In genomic region chr1:160342520-160342919, GRCh38 we compare ENCODE assay signal across 8 cellular contexts. TPM values are rescaled to one million over a fixed set of nuclear protein-coding genes. Genes with fewer than 3 reads are reported as not detected.
DNase-seq lines count a peak whose midpoint lies in the region; ATAC-seq and TF ChIP-seq lines count a peak whose summit lies in the region.

No MANE protein-coding gene starts in this region.

- CTCF ChIA-PET in Panc1 (lab: Charles Lee) = no interaction called here
- CTCF ChIA-PET in naive thymus-derived CD4-positive, alpha-beta T cell (lab: Charles Lee) = no interaction called here

- H3K9me3 ChIP-seq in Panc1 (ENCODE audit: control insufficient read depth, insufficient read depth, low read depth, low read length) = no peaks in the 10 kb centered on the region
- H3K9me3 ChIP-seq in endodermal cell (ENCODE audit: control insufficient read depth, low read length) = no peaks in the 10 kb centered on the region
- no peaks in the 10 kb centered on the region for H3K9me3 ChIP-seq in naive thymus-derived CD4-positive, alpha-beta T cell (ENCODE audit: control insufficient read depth in 2 of 3, low read length in 3 of 3)

- H3K27me3 Mint-ChIP-seq in endodermal cell (ENCODE audit: insufficient read depth) = no peaks in the 10 kb centered on the region
- H3K27me3 Mint-ChIP-seq in naive thymus-derived CD4-positive, alpha-beta T cell = no peaks in the 10 kb centered on the region

- intact Hi-C loops in Panc1 (cut with micrococcal nuclease; ENCODE audit: unreplicated experiment) = no loop called here
- intact Hi-C loops in naive thymus-derived CD4-positive, alpha-beta T cell (cut with micrococcal nuclease) = loop anchor here (2.0 to 10.0 kb wide), 7 partner anchors 200 to 792 kb away; partner anchors contain the start of genes IGSF8 (in 2 of the 2), DEDD (in 1 of the 2), NIT1 (in 1 of the 2) and PFDN2 (in 1 of the 2)

- H3K4me3 ChIP-seq in Panc1 (ENCODE audit: low read depth in 2 of 2, low read length in 2 of 2) = peak overlapping the region; percentile 72 to 92
- peak overlapping the region; percentile 98 for H3K4me3 ChIP-seq in endodermal cell (ENCODE audit: low read length)
- H3K4me3 ChIP-seq in naive thymus-derived CD4-positive, alpha-beta T cell (ENCODE audit: low read length) = peak overlapping the region; percentile 87

- 3 to 6% methylated on average over 2 to 7 of the region's 7 CpGs for WGBS in endodermal cell (ENCODE audit: insufficient coverage in 1 of 2, insufficient read length in 1 of 2), 2 experiments

- H3K9me3 Mint-ChIP-seq in endodermal cell = no peaks in the 10 kb centered on the region
- H3K9me3 Mint-ChIP-seq in naive thymus-derived CD4-positive, alpha-beta T cell = peaks cover 0 to 2% (median 0%) of the 10 kb centered on the region in 11 donors

- peak overlapping the region; percentile 97 for H3K9ac ChIP-seq in endodermal cell (ENCODE audit: extremely low read depth, low read length, poor library complexity, severe bottlenecking)

- TF ChIP-seq CTCF in Panc1 (IDR thresholded peaks at IDR 0.05) = no peak
- no peak for TF ChIP-seq CTCF in endodermal cell (conservative IDR thresholded peaks at IDR 0.05)

- H3K36me3 ChIP-seq in Panc1 (ENCODE audit: control insufficient read depth, insufficient read depth, low read length) (peaks cover 23% of the 10 kb centered on the region), endodermal cell (ENCODE audit: control insufficient read depth, insufficient read depth, low read length) (peaks cover 56% of the 10 kb centered on the region)
- H3K36me3 ChIP-seq in naive thymus-derived CD4-positive, alpha-beta T cell (ENCODE audit: control insufficient read depth in 2 of 3, insufficient read depth in 3 of 3, low read length in 3 of 3) = peaks cover 20 to 41% (median 20%) of the 10 kb centered on the region in 3 experiments

- no peak for DNase-seq in Panc1 (ENCODE audit: low read depth, low spot score)
- no peak for DNase-seq in endodermal cell
- peak in 3 of 9 donors; percentile 2 to 28 (median 3) for DNase-seq in naive thymus-derived CD4-positive, alpha-beta T cell
- no peak for DNase-seq in effector CD8-positive, alpha-beta T cell (lab: John Stamatoyannopoulos, UW)
- no peak for DNase-seq in dedifferentiated amniotic fluid mesenchymal stem cell (ENCODE audit: extremely low spot score)
- DNase-seq in foreskin melanocyte = no peak

- BruUV-seq in Panc1 (replicated peaks; lab: Mats Ljungman, UMichigan) = no TSS peak

- in situ Hi-C loops in Panc1 (cut with HindIII; ENCODE audit: low pct_unique_long_range_greater_than_20kb, low sequenced_read_pairs) = no loop called here

- H3K4me3 Mint-ChIP-seq in endodermal cell = peak overlapping the region; percentile 96
- H3K4me3 Mint-ChIP-seq in naive thymus-derived CD4-positive, alpha-beta T cell = peak overlapping the region; percentile 99 to 100 (median 100)

- peaks cover 42% of the 10 kb centered on the region for H3K36me3 Mint-ChIP-seq in endodermal cell (ENCODE audit: low read depth)
- peaks cover 15 to 31% (median 23%) of the 10 kb centered on the region in 5 donors for H3K36me3 Mint-ChIP-seq in naive thymus-derived CD4-positive, alpha-beta T cell

- H3K27me3 ChIP-seq in Panc1 (ENCODE audit: control insufficient read depth, insufficient read depth, low read length) (no peaks in the 10 kb centered on the region), endodermal cell (ENCODE audit: control insufficient read depth, insufficient read depth, low read length, poor library complexity, severe bottlenecking) (no peaks in the 10 kb centered on the region)
- no peaks in the 10 kb centered on the region for H3K27me3 ChIP-seq in naive thymus-derived CD4-positive, alpha-beta T cell (ENCODE audit: control insufficient read depth in 2 of 2, insufficient read depth in 2 of 2, low read length in 2 of 2)

- POLR2A ChIA-PET in Panc1 (lab: Charles Lee) = interaction anchor here (0.7 kb wide), 1 partner anchor 19 kb away, joined by 4 read pairs; no protein-coding TSS in a partner anchor
- POLR2A ChIA-PET in naive thymus-derived CD4-positive, alpha-beta T cell (lab: Charles Lee) = interaction anchor here (0.6 to 1.2 kb wide), 3 partner anchors 51 to 238 kb away, joined by 3 read pairs; partner anchors contain the start of gene DCAF8

- peaks cover 24% of the 10 kb centered on the region for H3K4me1 Mint-ChIP-seq in endodermal cell
- peaks cover 28 to 77% (median 67%) of the 10 kb centered on the region in 7 donors for H3K4me1 Mint-ChIP-seq in naive thymus-derived CD4-positive, alpha-beta T cell

- H3K27ac ChIP-seq in Panc1 (ENCODE audit: low read length) (peak overlapping the region; percentile 91), endodermal cell (ENCODE audit: low read depth, low read length) (peak overlapping the region; percentile 14)
- H3K27ac ChIP-seq in naive thymus-derived CD4-positive, alpha-beta T cell (ENCODE audit: low read depth, low read length) = peak overlapping the region; percentile 98

- peak overlapping the region; percentile 98 for H3K27ac Mint-ChIP-seq in endodermal cell
- H3K27ac Mint-ChIP-seq in naive thymus-derived CD4-positive, alpha-beta T cell = peak overlapping the region; percentile 98 to 100 (median 100)

- H3K4me1 ChIP-seq in Panc1 (ENCODE audit: control insufficient read depth, insufficient read depth, low read length) = peaks cover 11% of the 10 kb centered on the region
- peaks cover 4% of the 10 kb centered on the region for H3K4me1 ChIP-seq in endodermal cell (ENCODE audit: control insufficient read depth, insufficient read depth, low read length)
- peaks cover 23 to 29% of the 10 kb centered on the region in 2 donors for H3K4me1 ChIP-seq in naive thymus-derived CD4-positive, alpha-beta T cell (ENCODE audit: control insufficient read depth in 2 of 2, insufficient read depth in 2 of 2, low read length in 2 of 2)

- ATAC-seq in GM18498 (IDR thresholded peaks at IDR 0.05; ENCODE audit: unreplicated experiment) (peak; percentile 8), Panc1 (peak; percentile 22), HG03025 (IDR thresholded peaks at IDR 0.05; ENCODE audit: low FRiP score, unreplicated experiment) (no peak)
- ATAC-seq in naive thymus-derived CD4-positive, alpha-beta T cell = no peak

RNA-seq across cellular contexts. Expression of gene COPA, which starts 0.5 kb away (rescaled TPM):
- 118 TPM for total RNA-seq in Panc1 (2021; ENCODE audit: unreplicated experiment)
- 96.0 TPM for polyA plus RNA-seq in Panc1 (2012; ENCODE audit: insufficient read length)
- 100 to 1,000 TPM; 159 to 174 TPM for total RNA-seq in endodermal cell
- 114 TPM for polyA plus RNA-seq in endodermal cell (2013, experiment 1 of 2)
- polyA plus RNA-seq in endodermal cell (2013, experiment 2 of 2) = 106 TPM
- total RNA-seq in naive thymus-derived CD4-positive, alpha-beta T cell = 100 to 1,000 TPM; 104 to 151 (median 118) TPM
- polyA plus RNA-seq in naive thymus-derived CD4-positive, alpha-beta T cell = 100 to 1,000 TPM; 101 to 156 TPM

RNA-seq across cellular contexts. Expression of gene NCSTN, which starts 0.7 kb away (rescaled TPM):
- total RNA-seq in Panc1 (2021; ENCODE audit: unreplicated experiment) (93.7 TPM), endodermal cell (100 to 1,000 TPM; 103 to 107 TPM)
- 81.3 TPM for polyA plus RNA-seq in Panc1 (2012; ENCODE audit: insufficient read length)
- 108 TPM for polyA plus RNA-seq in endodermal cell (2013, experiment 1 of 2)
- polyA plus RNA-seq in endodermal cell (2013, experiment 2 of 2) = 85.8 TPM
- 10 to 100 TPM; 68.4 to 91.1 (median 73.5) TPM for total RNA-seq in naive thymus-derived CD4-positive, alpha-beta T cell
- 10 to 100 TPM; 69.2 to 85.3 TPM for polyA plus RNA-seq in naive thymus-derived CD4-positive, alpha-beta T cell

RNA-seq across cellular contexts. Expression of gene NHLH1, which starts 24.4 kb away (rescaled TPM):
- total RNA-seq in Panc1 (2021; ENCODE audit: unreplicated experiment) (0.18 TPM), endodermal cell (under 1 TPM; 0.31 to 0.57 TPM)
- polyA plus RNA-seq in Panc1 (2012; ENCODE audit: insufficient read length) = 0.15 TPM
- 67.1 TPM for polyA plus RNA-seq in endodermal cell (2013, experiment 1 of 2)
- 44.6 TPM for polyA plus RNA-seq in endodermal cell (2013, experiment 2 of 2)
- under 1 TPM; 0.11 to 0.58 (median 0.42) TPM for total RNA-seq in naive thymus-derived CD4-positive, alpha-beta T cell
- polyA plus RNA-seq in naive thymus-derived CD4-positive, alpha-beta T cell = not detected

RNA-seq across cellular contexts. Expression of gene PEX19, which starts 57.6 kb away (rescaled TPM):
- total RNA-seq in Panc1 (2021; ENCODE audit: unreplicated experiment) (55.1 TPM), endodermal cell (100 to 1,000 TPM in 1 of 2 donors, 10 to 100 TPM in 1; 94.7 to 102 TPM)
- 31.6 TPM for polyA plus RNA-seq in Panc1 (2012; ENCODE audit: insufficient read length)
- 70.6 TPM for polyA plus RNA-seq in endodermal cell (2013, experiment 1 of 2)
- polyA plus RNA-seq in endodermal cell (2013, experiment 2 of 2) = 65.2 TPM
- 10 to 100 TPM; 37.9 to 66.1 (median 49.2) TPM for total RNA-seq in naive thymus-derived CD4-positive, alpha-beta T cell
- 10 to 100 TPM; 55.6 to 56.4 TPM for polyA plus RNA-seq in naive thymus-derived CD4-positive, alpha-beta T cell

RNA-seq across cellular contexts. Expression of gene VANGL2, which starts 57.8 kb away (rescaled TPM):
- total RNA-seq in Panc1 (2021; ENCODE audit: unreplicated experiment) = 0.10 TPM
- polyA plus RNA-seq in Panc1 (2012; ENCODE audit: insufficient read length) = 0.08 TPM
- 10 to 100 TPM; 62.5 to 67.5 TPM for total RNA-seq in endodermal cell
- polyA plus RNA-seq in endodermal cell (2013, experiment 1 of 2) = 144 TPM
- polyA plus RNA-seq in endodermal cell (2013, experiment 2 of 2) = 124 TPM
- under 1 TPM in 2 of 5 experiments, not detected in 3; 0.05 to 0.13 TPM for total RNA-seq in naive thymus-derived CD4-positive, alpha-beta T cell
- not detected for polyA plus RNA-seq in naive thymus-derived CD4-positive, alpha-beta T cell

Comparison
In these comparisons a context has a peak if more than half of its experiments do, and no peak if none do; other contexts are left out.
1. ATAC-seq: peak in GM18498 (single experiment) and Panc1 (single experiment); none in naive thymus-derived CD4-positive, alpha-beta T cell (single experiment) and HG03025 (single experiment).
2. H3K27ac ChIP-seq: peak in every context shown above with its lines; median percentile 98 in naive thymus-derived CD4-positive, alpha-beta T cell; 91 in Panc1; 14 in endodermal cell.
3. Peak in every context shown above with its lines, with median percentiles within 50 percentile points of each other: H3K4me3 ChIP-seq.